8 cellular contexts compared by ENCODE assay signal in the genomic region with DNA sequence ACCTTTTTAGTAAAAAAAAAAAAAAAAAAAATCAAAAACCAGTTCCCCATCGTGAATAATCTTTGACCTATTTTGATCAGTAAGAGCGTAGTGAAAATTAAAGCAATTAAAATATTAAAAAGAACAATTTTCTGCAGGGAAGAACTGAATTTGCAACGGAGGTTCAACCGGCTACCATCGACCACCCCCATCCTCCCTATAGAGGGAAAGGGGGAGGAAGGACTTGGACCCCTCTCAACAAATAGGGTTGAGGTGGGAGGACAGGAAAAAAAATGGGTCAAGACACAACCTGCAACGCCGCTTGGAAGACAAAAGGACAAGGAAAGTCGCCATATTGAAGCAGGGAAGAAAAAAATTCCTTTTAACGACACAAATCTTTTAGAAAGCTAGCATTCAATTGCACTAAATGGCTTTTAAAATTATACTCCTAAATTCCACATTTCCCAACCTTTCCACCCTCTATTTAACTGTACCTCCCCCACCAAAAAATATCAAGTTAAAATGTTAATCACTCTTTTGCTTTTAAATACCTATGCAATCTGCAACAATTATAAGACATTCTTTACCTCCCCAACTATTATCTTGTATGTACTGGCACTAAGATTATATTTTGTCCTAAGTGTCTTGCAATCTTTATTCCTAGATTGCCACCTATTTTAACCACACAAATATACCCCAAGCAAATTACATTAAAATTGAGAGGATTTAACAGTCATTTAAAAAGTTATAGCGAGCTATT. TPM values are rescaled to one million over a fixed set of nuclear protein-coding genes. Genes with fewer than 3 reads are reported as not detected.
DNase-seq lines count a peak whose midpoint lies in the region; ATAC-seq and TF ChIP-seq lines count a peak whose summit lies in the region.

No MANE protein-coding gene starts in this region.

- H3K36me3 ChIP-seq in DOHH2 (ENCODE audit: control insufficient read depth, low read length) = peaks cover 81% of the 10 kb centered on the region
- H3K36me3 ChIP-seq in RWPE2 (ENCODE audit: low read depth) = peaks cover 43% of the 10 kb centered on the region
- H3K36me3 ChIP-seq in skeletal muscle tissue (ENCODE audit: control insufficient read depth in 3 of 3, insufficient read depth in 3 of 3, low read length in 3 of 3) = peaks cover 16 to 23% (median 21%) of the 10 kb centered on the region in 3 donors

- H3K9me3 ChIP-seq in DOHH2 (ENCODE audit: control insufficient read depth, insufficient read depth, low read length) (no peaks in the 10 kb centered on the region), RWPE2 (ENCODE audit: severe bottlenecking) (no peaks in the 10 kb centered on the region), skeletal muscle tissue (ENCODE audit: control insufficient read depth in 3 of 3, low read length in 3 of 3) (no peaks in the 10 kb centered on the region)

- H3K4me1 ChIP-seq in DOHH2 (ENCODE audit: control insufficient read depth, low read length) (peaks cover 41% of the 10 kb centered on the region), RWPE2 (ENCODE audit: insufficient read depth, poor library complexity, severe bottlenecking) (peaks cover 15% of the 10 kb centered on the region), skeletal muscle tissue (ENCODE audit: control insufficient read depth in 3 of 3, insufficient read depth in 3 of 3, low read length in 3 of 3) (peaks cover 30 to 58% (median 50%) of the 10 kb centered on the region in 3 donors)

- H3K27me3 ChIP-seq in DOHH2 (ENCODE audit: control insufficient read depth, low read length) = no peaks in the 10 kb centered on the region
- H3K27me3 ChIP-seq in RWPE2 (ENCODE audit: insufficient read depth, poor library complexity, severe bottlenecking) = no peaks in the 10 kb centered on the region
- no peaks in the 10 kb centered on the region for H3K27me3 ChIP-seq in skeletal muscle tissue (ENCODE audit: control insufficient read depth in 3 of 3, insufficient read depth in 3 of 3, low read length in 3 of 3)

- DNase-seq in LoVo (ENCODE audit: low spot score) (peak; percentile 64), RWPE2 (ENCODE audit: low spot score) (no peak), brain pericyte (ENCODE audit: low read depth, low spot score) (peak; percentile 67), iPS-NIHi7 (ENCODE audit: extremely low spot score) (peak; percentile 55), GM20000 (ENCODE audit: low spot score) (no peak)

- H4K20me1 ChIP-seq in DOHH2 (ENCODE audit: control insufficient read depth, insufficient read depth, low read depth, low read length) = peaks cover 26% of the 10 kb centered on the region

- H3K9ac ChIP-seq in skeletal muscle tissue (ENCODE audit: low read depth in 1 of 3, low read length in 3 of 3) = peak overlapping the region; percentile 87 to 100 (median 98)

- ATAC-seq in RWPE2 (ENCODE audit: low read depth) (no peak), GM18519 (IDR thresholded peaks at IDR 0.05; ENCODE audit: low FRiP score, unreplicated experiment) (no peak)

- peaks cover 87% of the 10 kb centered on the region for H3K79me2 ChIP-seq in DOHH2 (ENCODE audit: control insufficient read depth, low read length)

- H3K9me2 ChIP-seq in DOHH2 (replicated peaks; ENCODE audit: control insufficient read depth, low read length) = no peaks in the 10 kb centered on the region

- peak overlapping the region; percentile 83 for H3K4me3 ChIP-seq in DOHH2 (ENCODE audit: low read length)
- H3K4me3 ChIP-seq in RWPE2 (ENCODE audit: severe bottlenecking) = peak overlapping the region; percentile 58
- H3K4me3 ChIP-seq in skeletal muscle tissue (ENCODE audit: low read length in 3 of 3) = peak overlapping the region; percentile 88 to 99 (median 89)

- H3F3A ChIP-seq in DOHH2 (ENCODE audit: control insufficient read depth, insufficient read depth) = peaks cover 36% of the 10 kb centered on the region

- no peak for TF ChIP-seq CTCF in DOHH2 (IDR thresholded peaks at IDR 0.05; ENCODE audit: low read depth, low read length, poor library complexity, severe bottlenecking)
- no peak for TF ChIP-seq CTCF in RWPE2 (IDR thresholded peaks at IDR 0.05; ENCODE audit: poor library complexity, severe bottlenecking)
- no peak for TF ChIP-seq CTCF in GM20000 (IDR thresholded peaks at IDR 0.05; ENCODE audit: extremely low read depth, missing control alignments)

- H3K27ac ChIP-seq in DOHH2 (ENCODE audit: low read depth, low read length) (peak overlapping the region; percentile 89), RWPE2 (ENCODE audit: poor library complexity, severe bottlenecking) (peak overlapping the region; percentile 82), skeletal muscle tissue (ENCODE audit: low read depth, low read length) (peak overlapping the region; percentile 100)

- H3K4me2 ChIP-seq in DOHH2 (ENCODE audit: low read length) = peak overlapping the region; percentile 96

RNA-seq across cellular contexts. Expression of a gene that starts 1.7 kb away (rescaled TPM):
- total RNA-seq in skeletal muscle tissue = 20.4 TPM

RNA-seq across cellular contexts. Expression of a gene that starts 2.3 kb away (rescaled TPM):
- total RNA-seq in skeletal muscle tissue = 105 TPM

RNA-seq across cellular contexts. Expression of a gene that starts 11.3 kb away (rescaled TPM):
- 2.1 TPM for total RNA-seq in skeletal muscle tissue

RNA-seq across cellular contexts. Expression of a gene that starts 31.5 kb away (rescaled TPM):
- 9.9 TPM for total RNA-seq in skeletal muscle tissue

RNA-seq across cellular contexts. Expression of a gene that starts 44.1 kb away (rescaled TPM):
- 21.9 TPM for total RNA-seq in skeletal muscle tissue

Comparison
In these comparisons a context has a peak if more than half of its experiments do, and no peak if none do; other contexts are left out.
1. DNase-seq: peak in LoVo (single experiment), brain pericyte (single experiment) and iPS-NIHi7 (single experiment); none in RWPE2 (single experiment) and GM20000 (single experiment).
2. Peak in every context shown above with its lines, with median percentiles within 50 percentile points of each other: H3K27ac ChIP-seq and H3K4me3 ChIP-seq.